ENCODE assay signal across 9 cellular contexts in the genomic region with DNA sequence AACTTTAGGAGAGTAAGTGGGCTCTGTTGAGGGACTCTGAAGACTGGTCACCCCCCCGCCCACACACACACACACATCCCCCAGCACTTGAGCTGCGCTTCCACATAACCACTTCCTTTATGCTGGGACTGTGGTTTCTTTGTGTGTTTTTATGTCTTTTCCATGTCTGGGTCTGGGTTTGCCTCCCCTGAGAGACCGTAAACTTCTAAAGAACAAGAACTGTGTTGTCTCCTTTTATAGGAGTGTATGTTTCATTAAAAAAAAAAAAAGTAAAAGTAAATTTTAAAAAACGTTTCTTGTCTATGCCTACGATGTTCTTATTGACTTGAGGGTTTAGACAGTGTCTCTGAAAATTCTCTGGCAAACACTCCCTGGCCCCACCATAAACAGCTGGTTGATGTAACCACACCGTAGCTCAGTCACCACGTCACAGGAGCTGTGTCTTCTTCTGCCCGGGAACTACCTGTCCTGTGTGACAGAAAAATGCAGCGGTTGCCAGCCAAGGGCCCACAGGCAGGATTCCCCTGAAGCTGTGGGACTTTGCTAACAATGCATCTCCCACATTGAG.
DNase-seq lines count a peak whose midpoint lies in the region; ATAC-seq, FAIRE-seq and TF ChIP-seq lines count a peak whose summit lies in the region.
"Had no signal": no experiment of that assay in that cellular context is flagged by ENCODE, and none has a peak within 500 bp of the region (broad histone marks: within the 10 kb centered on the region; RNA-seq: fewer than 3 reads in every experiment).

No MANE protein-coding gene starts in this region.

- no peak for TF ChIP-seq POLR2A in gastrocnemius medialis (IDR thresholded peaks at IDR 0.05)

- TF ChIP-seq CTCF in gastrocnemius medialis (IDR thresholded peaks at IDR 0.05 in 4 of 5, conservative IDR thresholded peaks at IDR 0.05 in 1 of 5): no peak

- H3K4me1 Mint-ChIP-seq in activated naive CD4-positive, alpha-beta T cell treated with anti-CD3 and anti-CD28 coated beads, Interleukin-2, amount 50 U/mL, for 24 hours: peaks cover 42% of the 10 kb centered on the region

- intact Hi-C loops in gastrocnemius medialis (cut with DNase I; ENCODE audit: low total_unique reads): no loop called here

- H3K27me3 ChIP-seq in BLaER1 (peaks cover 50% of the 10 kb centered on the region), rectal smooth muscle tissue (ENCODE audit: control insufficient read depth, insufficient read depth, low read length) (no peaks in the 10 kb centered on the region), MG63 (no peaks in the 10 kb centered on the region), gastrocnemius medialis (no peaks in the 10 kb centered on the region)

- H3K36me3 Mint-ChIP-seq in activated naive CD4-positive, alpha-beta T cell treated with anti-CD3 and anti-CD28 coated beads, Interleukin-2, amount 50 U/mL, for 24 hours: no peaks in the 10 kb centered on the region
- H3K36me3 Mint-ChIP-seq: natural killer cell had no signal

- no peak overlapping the region for H3K4me3 ChIP-seq in BLaER1
- no peak overlapping the region for H3K4me3 ChIP-seq in rectal smooth muscle tissue (ENCODE audit: low read length)
- H3K4me3 ChIP-seq in MG63: no peak overlapping the region
- H3K4me3 ChIP-seq in gastrocnemius medialis: no peak overlapping the region

- H3K36me3 ChIP-seq in BLaER1: no peaks in the 10 kb centered on the region
- H3K36me3 ChIP-seq in rectal smooth muscle tissue (ENCODE audit: control insufficient read depth, insufficient read depth, low read length): no peaks in the 10 kb centered on the region
- H3K36me3 ChIP-seq in MG63: no peaks in the 10 kb centered on the region
- H3K36me3 ChIP-seq in gastrocnemius medialis: no peaks in the 10 kb centered on the region

- DNase-seq in GM19239 (ENCODE audit: insufficient read length, low spot score) (no peak), dermis blood vessel endothelial cell (no peak), MG63 (no peak), gastrocnemius medialis (no peak)
- DNase-seq: natural killer cell had no signal

- H3K4me1 ChIP-seq in BLaER1 (peaks cover 24% of the 10 kb centered on the region), rectal smooth muscle tissue (ENCODE audit: control insufficient read depth, insufficient read depth, low read length) (peaks cover 15% of the 10 kb centered on the region), gastrocnemius medialis (peaks cover 4 to 6% of the 10 kb centered on the region in 2 donors)

- H3K27me3 Mint-ChIP-seq in activated naive CD4-positive, alpha-beta T cell treated with anti-CD3 and anti-CD28 coated beads, Interleukin-2, amount 50 U/mL, for 24 hours: peaks cover 1% of the 10 kb centered on the region

- FAIRE-seq in GM19239 (lab: Jason Lieb, UNC): peak; percentile 37

- no peaks in the 10 kb centered on the region for H3K9me3 ChIP-seq in BLaER1
- H3K9me3 ChIP-seq in MG63: no peaks in the 10 kb centered on the region
- H3K9me3 ChIP-seq in gastrocnemius medialis: no peaks in the 10 kb centered on the region

- peak overlapping the region; percentile 74 for H3K4me3 Mint-ChIP-seq in activated naive CD4-positive, alpha-beta T cell treated with anti-CD3 and anti-CD28 coated beads, Interleukin-2, amount 50 U/mL, for 24 hours
- H3K4me3 Mint-ChIP-seq: natural killer cell had no signal

- H3K9me3 Mint-ChIP-seq in activated naive CD4-positive, alpha-beta T cell treated with anti-CD3 and anti-CD28 coated beads, Interleukin-2, amount 50 U/mL, for 24 hours: no peaks in the 10 kb centered on the region
- H3K9me3 Mint-ChIP-seq: natural killer cell had no signal

- ATAC-seq in HG03521 (IDR thresholded peaks at IDR 0.05; ENCODE audit: unreplicated experiment): peak; percentile 50
- ATAC-seq in gastrocnemius medialis: no peak

- H3K27ac ChIP-seq in BLaER1 (no peak overlapping the region), rectal smooth muscle tissue (ENCODE audit: low read depth, low read length) (peak overlapping the region; percentile 67), gastrocnemius medialis (no peak overlapping the region)

- H3K4me2 ChIP-seq in BLaER1: peak overlapping the region; percentile 85

- in situ Hi-C loops in gastrocnemius medialis (cut with MboI; ENCODE audit: low sequenced_read_pairs in 4 of 4): no loop called here

- peak overlapping the region; percentile 62 for H3K27ac Mint-ChIP-seq in activated naive CD4-positive, alpha-beta T cell treated with anti-CD3 and anti-CD28 coated beads, Interleukin-2, amount 50 U/mL, for 24 hours
- H3K27ac Mint-ChIP-seq: natural killer cell had no signal

- H3K9ac ChIP-seq in BLaER1: no peak overlapping the region
- H3K9ac ChIP-seq in rectal smooth muscle tissue (ENCODE audit: low read length): no peak overlapping the region

- H4K20me1 ChIP-seq in BLaER1: peaks cover 29% of the 10 kb centered on the region
